8 cellular contexts compared by ENCODE assay signal in the genomic region with DNA sequence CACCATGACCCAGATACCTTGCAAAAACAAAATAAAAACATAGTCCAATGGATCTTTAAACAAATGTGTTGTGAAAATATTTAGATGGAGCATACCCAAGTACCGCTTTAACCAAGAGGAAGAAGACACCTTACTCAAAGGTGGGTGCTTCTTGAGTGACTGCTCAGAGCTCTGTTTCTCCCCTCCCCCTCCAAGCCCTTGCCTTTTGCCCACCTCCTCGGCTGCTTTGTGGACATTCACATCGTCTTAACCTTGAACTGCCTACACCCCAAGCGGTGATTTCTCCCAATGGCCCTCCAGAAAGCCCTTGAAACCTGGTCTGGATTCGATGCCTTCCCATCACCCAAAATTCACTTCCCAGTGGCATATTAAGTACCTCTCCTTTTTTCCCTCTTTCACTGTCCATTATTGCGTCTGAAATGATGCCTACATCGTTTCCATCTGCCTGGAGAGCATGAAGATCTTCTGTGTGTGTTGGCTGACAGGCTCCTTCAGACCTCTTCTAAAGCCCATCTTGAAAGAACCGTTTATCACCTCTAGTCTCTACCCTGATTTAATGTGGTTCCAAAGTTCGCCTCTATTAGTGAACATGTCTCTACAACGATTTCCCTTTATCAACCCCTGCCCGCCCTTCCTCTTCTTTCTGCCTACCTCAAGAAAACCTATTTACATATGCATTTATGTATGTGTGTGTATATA. TPM values are rescaled to one million over a fixed set of nuclear protein-coding genes. Genes with fewer than 3 reads are reported as not detected.
A peak's percentile ranks its signal among the peaks of the same experiment; 100 is the strongest.
DNase-seq lines count a peak whose midpoint lies in the region; ATAC-seq and TF ChIP-seq lines count a peak whose summit lies in the region.

No MANE protein-coding gene starts in this region.

- ATAC-seq in activated CD8-positive, alpha-beta T cell treated with anti-CD3 and anti-CD28 coated beads for 36 hours, result no peak
- ATAC-seq in left lung (peak; percentile 5), HG03342 (IDR thresholded peaks at IDR 0.05; ENCODE audit: unreplicated experiment) (no peak), GM19328 (IDR thresholded peaks at IDR 0.05; ENCODE audit: unreplicated experiment) (no peak)

- H3K27ac ChIP-seq in left lung (peak overlapping the region in 1 of 2 donors; percentile 35), subcutaneous abdominal adipose tissue (ENCODE audit: low read depth, low read length) (no peak overlapping the region)

- no peaks in the 10 kb centered on the region for H3K9me3 Mint-ChIP-seq in activated CD4-positive, alpha-beta T cell treated with anti-CD3 and anti-CD28 coated beads, Interleukin-2, amount 10 ng/mL, durations not matched to agents 7 days and 5 days
- no peaks in the 10 kb centered on the region for H3K9me3 Mint-ChIP-seq in activated CD8-positive, alpha-beta T cell treated with anti-CD3 and anti-CD28 coated beads for 36 hours

- POLR2A ChIA-PET in activated CD4-positive, alpha-beta T cell treated with anti-CD3 and anti-CD28 coated beads, Interleukin-2, amount 10 ng/mL, durations not matched to agents 7 days and 5 days (lab: Charles Lee), result no interaction called here
- POLR2A ChIA-PET in activated CD8-positive, alpha-beta T cell treated with anti-CD3 and anti-CD28 coated beads for 36 hours (lab: Charles Lee), result interaction anchor here (0.6 to 2.9 kb wide), 2 partner anchors 12 to 23 kb away, joined by 3 to 15 read pairs; no protein-coding TSS in a partner anchor

- peaks cover 45% of the 10 kb centered on the region for H3K36me3 Mint-ChIP-seq in activated CD4-positive, alpha-beta T cell treated with anti-CD3 and anti-CD28 coated beads, Interleukin-2, amount 10 ng/mL, durations not matched to agents 7 days and 5 days (ENCODE audit: low read depth)
- peaks cover 9% of the 10 kb centered on the region for H3K36me3 Mint-ChIP-seq in activated CD8-positive, alpha-beta T cell treated with anti-CD3 and anti-CD28 coated beads for 36 hours (ENCODE audit: low read depth)

- intact Hi-C loops in activated CD8-positive, alpha-beta T cell treated with anti-CD3 and anti-CD28 coated beads for 36 hours (cut with micrococcal nuclease), result loop anchor here (5.0 kb wide), 1 partner anchor 79 kb away; no protein-coding TSS in a partner anchor
- intact Hi-C loops in left lung (cut with DNase I), result no loop called here

- H3K36me3 ChIP-seq in left lung (no peaks in the 10 kb centered on the region), subcutaneous abdominal adipose tissue (ENCODE audit: control insufficient read depth in 5 of 5, insufficient read depth in 5 of 5, low read length in 5 of 5) (no peaks in the 10 kb centered on the region)

- peak overlapping the region; percentile 92 for H3K27ac Mint-ChIP-seq in activated CD4-positive, alpha-beta T cell treated with anti-CD3 and anti-CD28 coated beads, Interleukin-2, amount 10 ng/mL, durations not matched to agents 7 days and 5 days
- peak overlapping the region; percentile 89 for H3K27ac Mint-ChIP-seq in activated CD8-positive, alpha-beta T cell treated with anti-CD3 and anti-CD28 coated beads for 36 hours

- peaks cover 57% of the 10 kb centered on the region for H3K4me1 Mint-ChIP-seq in activated CD4-positive, alpha-beta T cell treated with anti-CD3 and anti-CD28 coated beads, Interleukin-2, amount 10 ng/mL, durations not matched to agents 7 days and 5 days
- peaks cover 58% of the 10 kb centered on the region for H3K4me1 Mint-ChIP-seq in activated CD8-positive, alpha-beta T cell treated with anti-CD3 and anti-CD28 coated beads for 36 hours (ENCODE audit: low read depth)

- H3K4me3 ChIP-seq in left lung (peak overlapping the region; percentile 52 to 60), subcutaneous abdominal adipose tissue (ENCODE audit: low read depth in 1 of 5, low read length in 5 of 5) (peak overlapping the region; percentile 69 to 77 (median 70))

- peak; percentile 29 for DNase-seq in activated CD4-positive, alpha-beta T cell treated with anti-CD3 and anti-CD28 coated beads, Interleukin-2, amount 10 ng/mL, durations not matched to agents 7 days and 5 days
- DNase-seq in activated CD4-positive, alpha-beta T cell treated with anti-CD3 and anti-CD28 coated beads for 1 hour, result no peak
- DNase-seq in activated CD8-positive, alpha-beta T cell treated with anti-CD3 and anti-CD28 coated beads for 36 hours, result no peak
- DNase-seq in left lung, result no peak
- no peak for DNase-seq in H4 (ENCODE audit: low spot score)

- no peak for TF ChIP-seq CTCF in activated CD8-positive, alpha-beta T cell treated with anti-CD3 and anti-CD28 coated beads for 36 hours (IDR thresholded peaks at IDR 0.05)
- TF ChIP-seq CTCF in left lung (IDR thresholded peaks at IDR 0.05), result no peak

- H3K27me3 Mint-ChIP-seq in activated CD4-positive, alpha-beta T cell treated with anti-CD3 and anti-CD28 coated beads, Interleukin-2, amount 10 ng/mL, durations not matched to agents 7 days and 5 days, result no peaks in the 10 kb centered on the region
- no peaks in the 10 kb centered on the region for H3K27me3 Mint-ChIP-seq in activated CD8-positive, alpha-beta T cell treated with anti-CD3 and anti-CD28 coated beads for 36 hours

- H3K27me3 ChIP-seq in left lung (peaks cover 0 to 25% of the 10 kb centered on the region in 2 donors), subcutaneous abdominal adipose tissue (ENCODE audit: control insufficient read depth in 5 of 5, insufficient read depth in 4 of 5, low read length in 5 of 5) (peaks cover 4 to 13% (median 11%) of the 10 kb centered on the region in 5 donors)

- peak overlapping the region in 1 of 5 donors; percentile 57 for H3K9ac ChIP-seq in subcutaneous abdominal adipose tissue (ENCODE audit: low read length in 5 of 5)

- peaks cover 0 to 45% of the 10 kb centered on the region in 2 donors for H3K4me1 ChIP-seq in left lung
- peaks cover 0 to 23% (median 16%) of the 10 kb centered on the region in 5 donors for H3K4me1 ChIP-seq in subcutaneous abdominal adipose tissue (ENCODE audit: control insufficient read depth in 5 of 5, insufficient read depth in 5 of 5, low read length in 5 of 5)

- H3K9me3 ChIP-seq in left lung (no peaks in the 10 kb centered on the region), subcutaneous abdominal adipose tissue (ENCODE audit: control insufficient read depth in 5 of 5, low read length in 5 of 5) (no peaks in the 10 kb centered on the region)

- peak overlapping the region; percentile 90 for H3K4me3 Mint-ChIP-seq in activated CD4-positive, alpha-beta T cell treated with anti-CD3 and anti-CD28 coated beads, Interleukin-2, amount 10 ng/mL, durations not matched to agents 7 days and 5 days
- peak overlapping the region; percentile 87 for H3K4me3 Mint-ChIP-seq in activated CD8-positive, alpha-beta T cell treated with anti-CD3 and anti-CD28 coated beads for 36 hours

- CTCF ChIA-PET in activated CD4-positive, alpha-beta T cell treated with anti-CD3 and anti-CD28 coated beads, Interleukin-2, amount 10 ng/mL, durations not matched to agents 7 days and 5 days (lab: Charles Lee), result interaction anchor here (1.0 to 1.3 kb wide), 2 partner anchors 16 to 25 kb away, joined by 4 to 5 read pairs; no protein-coding TSS in a partner anchor
- CTCF ChIA-PET in activated CD8-positive, alpha-beta T cell treated with anti-CD3 and anti-CD28 coated beads for 36 hours (lab: Charles Lee), result no interaction called here

RNA-seq across cellular contexts. Expression of a gene that starts 1.0 kb away (rescaled TPM):
- 10 to 100 TPM; 51.1 to 57.4 TPM for total RNA-seq in activated CD4-positive, alpha-beta T cell treated with anti-CD3 and anti-CD28 coated beads, Interleukin-2, amount 10 ng/mL, durations not matched to agents 7 days and 5 days
- total RNA-seq in activated CD8-positive, alpha-beta T cell treated with anti-CD3 and anti-CD28 coated beads for 36 hours, result 10 to 100 TPM; 10.6 to 11.8 TPM
- 10 to 100 TPM in 1 of 2 donors, 1 to 10 TPM in 1; 9.4 to 14.1 TPM for total RNA-seq in left lung
- 0.53 and 0.62 TPM in 2 replicates for total RNA-seq in H4 (2014; rRNA removed; shearing (Covaris generic))
